2 cellular contexts compared by ENCODE assay signal in the genomic region with DNA sequence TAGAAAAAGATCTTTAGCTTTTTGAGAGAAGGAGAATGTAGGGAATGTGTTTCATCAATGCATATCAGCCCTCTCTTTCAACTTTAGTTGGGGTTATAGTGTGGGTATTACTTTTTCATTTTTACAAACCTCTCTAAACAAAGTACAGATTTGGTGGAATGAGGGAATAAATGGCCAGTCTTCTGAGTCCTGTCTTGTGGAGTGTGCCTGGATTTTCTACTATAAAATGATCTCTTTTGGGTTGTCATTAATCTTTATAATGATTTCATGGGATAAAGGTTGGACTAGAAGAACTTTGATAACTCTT.
TF ChIP-seq lines count a peak whose summit lies in the region.

No MANE protein-coding gene starts in this region.

TF ChIP-seq in HepG2, 621 proteins besides CTCF, POLR2A, EP300 and RAD21 (continued from another document):
- TF ChIP-seq, protein P1, sequence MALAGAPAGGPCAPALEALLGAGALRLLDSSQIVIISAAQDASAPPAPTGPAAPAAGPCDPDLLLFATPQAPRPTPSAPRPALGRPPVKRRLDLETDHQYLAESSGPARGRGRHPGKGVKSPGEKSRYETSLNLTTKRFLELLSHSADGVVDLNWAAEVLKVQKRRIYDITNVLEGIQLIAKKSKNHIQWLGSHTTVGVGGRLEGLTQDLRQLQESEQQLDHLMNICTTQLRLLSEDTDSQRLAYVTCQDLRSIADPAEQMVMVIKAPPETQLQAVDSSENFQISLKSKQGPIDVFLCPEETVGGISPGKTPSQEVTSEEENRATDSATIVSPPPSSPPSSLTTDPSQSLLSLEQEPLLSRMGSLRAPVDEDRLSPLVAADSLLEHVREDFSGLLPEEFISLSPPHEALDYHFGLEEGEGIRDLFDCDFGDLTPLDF (CRISPR knock-in tag; IDR thresholded peaks at IDR 0.05), result no peak

TF ChIP-seq in H1, 55 proteins besides CTCF, POLR2A, EP300 and RAD21 (continued from another document):
- no peak for TF ChIP-seq CEBPB (IDR thresholded peaks at IDR 0.05; ENCODE audit: low read depth, low read length)
- TF ChIP-seq JUND (IDR thresholded peaks at IDR 0.05; ENCODE audit: low read length), result no peak
- no peak for TF ChIP-seq POLR2AphosphoS5 (IDR thresholded peaks at IDR 0.05; ENCODE audit: low read depth, low read length)
- no peak for TF ChIP-seq GABPA (IDR thresholded peaks at IDR 0.05; ENCODE audit: borderline replicate concordance, insufficient read depth, low read length)
- no peak for TF ChIP-seq SUZ12 (IDR thresholded peaks at IDR 0.05; ENCODE audit: low read length)
- TF ChIP-seq CHD2 (IDR thresholded peaks at IDR 0.05; ENCODE audit: low read length), result no peak
- TF ChIP-seq CBX5 (IDR thresholded peaks at IDR 0.05; ENCODE audit: low read depth, low read length), result no peak
- TF ChIP-seq MAFK (IDR thresholded peaks at IDR 0.05; ENCODE audit: low read depth, low read length), result no peak
- TF ChIP-seq SP2 (IDR thresholded peaks at IDR 0.05; ENCODE audit: low read length), result no peak
- no peak for TF ChIP-seq CBX8 (IDR thresholded peaks at IDR 0.05; ENCODE audit: borderline replicate concordance, low read depth, low read length)
- no peak for TF ChIP-seq ASH2L (IDR thresholded peaks at IDR 0.05; ENCODE audit: low read length)
TF ChIP-seq in H1: peak in this region for 0.
